14 cellular contexts compared by ENCODE assay signal in genomic region chr7:105426606-105427146, GRCh38.
"Had no signal": no experiment of that assay in that cellular context is flagged by ENCODE, and none has a peak within 500 bp of the region (broad histone marks: within the 10 kb centered on the region; RNA-seq: fewer than 3 reads in every experiment).

No MANE protein-coding gene starts in this region.

- H3K9me3 Mint-ChIP-seq: naive thymus-derived CD8-positive, alpha-beta T cell had no signal

- H3K4me3 Mint-ChIP-seq: brain; memory B cell; naive thymus-derived CD8-positive, alpha-beta T cell had no signal

- H3K27me3 Mint-ChIP-seq: memory B cell; naive thymus-derived CD8-positive, alpha-beta T cell had no signal

- H3K36me3 Mint-ChIP-seq: brain; memory B cell; naive thymus-derived CD8-positive, alpha-beta T cell had no signal

- H3K27ac Mint-ChIP-seq: brain, memory B cell had no signal

- DNase-seq: activated naive CD4-positive, alpha-beta T cell treated with anti-CD3 and anti-CD28 coated beads, Interleukin-2, amount 50 U/mL, for 16 hours; central memory CD4-positive, alpha-beta T cell; colonic mucosa; glutamatergic neuron; left ventricle myocardium superior; naive thymus-derived CD8-positive, alpha-beta T cell; stimulated activated CD4-positive, alpha-beta T cell treated with anti-CD3 and anti-CD28 coated beads, Interleukin-4, amount 100 ng/mL, for 4 hours; stimulated activated CD8-positive, alpha-beta memory T cell treated with anti-CD3 and anti-CD28 coated beads, Interleukin-4, amount 100 ng/mL, for 48 hours; T1000 had no signal

- H3K4me3 ChIP-seq: colonic mucosa, esophagus muscularis mucosa, SK-N-MC had no signal

- ATAC-seq: left ventricle myocardium superior; naive thymus-derived CD8-positive, alpha-beta T cell; Right ventricle myocardium inferior had no signal

- H3K4me1 Mint-ChIP-seq: brain had no signal
